Comparison of ENCODE assay signal across 14 cellular contexts in the genomic region with DNA sequence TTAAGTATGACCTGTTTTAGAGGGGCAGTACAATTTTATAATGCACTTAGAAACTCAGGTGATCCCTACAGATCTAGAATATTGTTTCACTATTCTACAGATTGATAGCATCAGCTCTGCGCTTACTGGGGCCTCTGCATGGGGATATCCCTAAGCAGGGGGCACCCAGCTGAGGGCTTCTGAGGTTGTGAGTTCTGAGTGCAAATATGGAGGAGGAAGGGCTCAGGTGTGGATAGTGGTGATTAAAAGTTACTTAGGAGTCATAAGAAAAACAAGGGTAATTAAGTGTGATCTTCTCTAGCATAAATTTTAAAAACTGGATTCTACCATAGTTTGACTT.
DNase-seq lines count a peak whose midpoint lies in the region; ATAC-seq, FAIRE-seq and TF ChIP-seq lines count a peak whose summit lies in the region.
"Had no signal": no experiment of that assay in that cellular context is flagged by ENCODE, and none has a peak within 500 bp of the region (broad histone marks: within the 10 kb centered on the region; RNA-seq: fewer than 3 reads in every experiment).

No MANE protein-coding gene starts in this region.

- H3K27ac ChIP-seq in SK-N-MC = no peak overlapping the region
- H3K27ac ChIP-seq: vagina had no signal

- peak overlapping the region; percentile 58 for H3K4me3 ChIP-seq in SK-N-MC
- H3K4me3 ChIP-seq: vagina had no signal

- no peaks in the 10 kb centered on the region for H3K36me3 ChIP-seq in SK-N-MC (ENCODE audit: insufficient read depth, low read length)
- H3K36me3 ChIP-seq: vagina had no signal

- no peaks in the 10 kb centered on the region for H3K9me3 ChIP-seq in SK-N-MC (ENCODE audit: low read depth, low read length)
- H3K9me3 ChIP-seq: vagina had no signal

- ATAC-seq in GM18868 (IDR thresholded peaks at IDR 0.05; ENCODE audit: unreplicated experiment) = peak; percentile 63
- peak; percentile 55 for ATAC-seq in GM21717 (IDR thresholded peaks at IDR 0.05; ENCODE audit: unreplicated experiment)
- ATAC-seq in HG03095 (IDR thresholded peaks at IDR 0.05; ENCODE audit: unreplicated experiment) = peak; percentile 43

- FAIRE-seq in D721Med (lab: Jason Lieb, UNC) = no peak

- TF ChIP-seq CTCF in D721Med (IDR thresholded peaks at IDR 0.05; ENCODE audit: insufficient read depth, missing control alignments) = no peak

- DNase-seq in SK-N-MC (ENCODE audit: low read depth, low spot score) (no peak), erythroblast (lab: John Stamatoyannopoulos, UW) (no peak), dermis blood vessel endothelial cell (no peak), D721Med (ENCODE audit: insufficient read length, low spot score) (no peak), NCI-H82 treated with DMSO at 0.1 percent for 48 hours (lab: John Stamatoyannopoulos, UW; ENCODE audit: unreplicated experiment) (no peak)
- DNase-seq: aorta, HFFc6, hypothalamus, MM.1S, NCI-H748 treated with DMSO at 0.1 percent for 48 hours had no signal

- no peak for TF ChIP-seq POLR2A in erythroblast (IDR thresholded peaks at IDR 0.05; ENCODE audit: low read length)

- no peak overlapping the region for H3K9ac ChIP-seq in SK-N-MC (ENCODE audit: insufficient read length)
